ENCODE assay signal across 1 cellular context in genomic region chr2:121776885-121777698, GRCh38.
TF ChIP-seq lines count a peak whose summit lies in the region.

No MANE protein-coding gene starts in this region.

TF ChIP-seq in H1, 55 proteins besides CTCF, POLR2A, EP300 and RAD21:
- TF ChIP-seq EZH2 (IDR thresholded peaks at IDR 0.05; ENCODE audit: low read depth, low read length, severe bottlenecking) (no peak), GTF2F1 (IDR thresholded peaks at IDR 0.05; ENCODE audit: borderline replicate concordance, low read depth, low read length) (no peak), CBX5 (IDR thresholded peaks at IDR 0.05; ENCODE audit: low read depth, low read length) (no peak), JUN (IDR thresholded peaks at IDR 0.05; ENCODE audit: low read depth, low read length) (no peak), KDM4A (IDR thresholded peaks at IDR 0.05; ENCODE audit: low read depth, low read length, severe bottlenecking) (no peak), KDM1A (IDR thresholded peaks at IDR 0.05; ENCODE audit: borderline replicate concordance, low read length) (no peak), FOSL1 (IDR thresholded peaks at IDR 0.05; ENCODE audit: insufficient read depth, low read depth, low read length) (no peak), PHF8 (conservative IDR thresholded peaks at IDR 0.05; ENCODE audit: low read depth, low read length) (no peak)
